Comparison of ENCODE assay signal across 1 cellular context in the genomic region with DNA sequence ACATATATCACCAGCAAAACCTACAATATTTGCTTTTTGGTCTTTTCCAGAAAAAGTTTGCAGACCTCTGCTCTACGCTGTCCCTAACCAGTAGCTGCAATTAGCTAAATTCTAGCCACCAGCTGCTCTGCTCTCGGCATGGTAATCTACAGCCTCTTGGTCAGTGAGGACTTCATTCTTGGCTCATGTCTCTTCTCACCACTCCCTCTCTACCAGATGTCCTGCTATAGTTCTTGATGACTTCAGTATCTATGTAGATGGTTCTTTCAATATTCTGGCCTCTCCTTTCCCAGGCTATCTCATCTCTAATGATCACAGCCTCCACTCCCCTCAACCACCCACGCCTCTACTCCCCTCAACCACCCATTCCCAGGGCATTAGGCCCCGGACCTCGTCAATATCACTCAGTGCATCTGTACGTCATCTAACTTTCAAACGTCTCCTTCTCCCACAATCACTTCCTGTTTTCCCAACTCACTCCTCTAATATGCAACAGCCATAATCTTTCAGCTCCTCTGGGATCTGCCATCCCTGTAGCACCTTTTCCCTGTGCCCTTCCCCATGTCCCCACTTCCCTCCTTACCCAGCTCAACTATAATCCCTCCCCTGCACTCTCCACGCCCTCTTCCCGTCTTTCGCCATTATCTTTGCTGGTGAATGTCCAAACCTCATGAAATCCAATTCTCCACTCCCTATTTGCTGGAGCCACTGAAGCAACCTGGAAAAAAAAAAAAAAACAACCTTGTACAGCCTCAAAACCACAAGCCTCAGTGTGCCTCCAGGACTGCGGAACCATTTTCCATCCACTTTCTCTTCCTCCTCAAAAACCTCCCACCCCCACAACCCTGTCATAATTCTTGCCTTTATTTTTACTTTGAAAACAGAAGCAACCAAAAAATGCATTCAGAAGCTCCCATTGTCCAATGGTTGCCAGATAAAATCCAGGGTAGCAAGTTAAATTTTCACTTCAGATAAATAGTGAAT.
A peak's percentile ranks its signal among the peaks of the same experiment; 100 is the strongest.
TF ChIP-seq lines count a peak whose summit lies in the region.

No MANE protein-coding gene starts in this region.

TF ChIP-seq in K562, 482 proteins besides CTCF, POLR2A, EP300 and RAD21 (continued from another document and continues in another):
- TF ChIP-seq MAFK (IDR thresholded peaks at IDR 0.05; ENCODE audit: low read length) (no peak), EHMT2 (IDR thresholded peaks at IDR 0.05) (peak; percentile 71; the same call in 1 of the 2 replicates), FOSL1 (tag; conservative IDR thresholded peaks at IDR 0.05) (no peak), KAT2B (IDR thresholded peaks at IDR 0.05; ENCODE audit: low read depth, low read length) (no peak), ZSCAN29 (IDR thresholded peaks at IDR 0.05) (no peak), NCOA2 (IDR thresholded peaks at IDR 0.05; ENCODE audit: partially characterized antibody in 2 of 2) (no peak), NFYB (IDR thresholded peaks at IDR 0.05; ENCODE audit: extremely low read depth, insufficient read length) (no peak), CBFA2T3 (IDR thresholded peaks at IDR 0.05) (peak; percentile 47; the same call in 1 of the 2 replicates), CTBP1 (IDR thresholded peaks at IDR 0.05; ENCODE audit: borderline replicate concordance) (no peak; the same call in 1 of the 2 replicates), MXI1 (IDR thresholded peaks at IDR 0.05; ENCODE audit: low read depth, low read length) (no peak), DPF2 (IDR thresholded peaks at IDR 0.05) (peak; percentile 61; the same call in 1 of the 2 replicates), ZNF436 (CRISPR knock-in tag; IDR thresholded peaks at IDR 0.05) (no peak), COPS2 (conservative IDR thresholded peaks at IDR 0.05) (no peak), CEBPB (tag; IDR thresholded peaks at IDR 0.05) (no peak), TCF7L2 (IDR thresholded peaks at IDR 0.05; ENCODE audit: low read depth, low read length) (no peak), KDM2B (CRISPR knock-in tag; IDR thresholded peaks at IDR 0.05) (no peak), WHSC1 (IDR thresholded peaks at IDR 0.05; ENCODE audit: low read length) (no peak), ADNP (tag; IDR thresholded peaks at IDR 0.05) (no peak), NFRKB (IDR thresholded peaks at IDR 0.05; ENCODE audit: low read depth) (peak; percentile 66; the same call in 1 of the 2 replicates), TEAD4 (IDR thresholded peaks at IDR 0.05; ENCODE audit: low read length) (peak; percentile 78; the same call in 1 of the 2 replicates), TEAD4 (CRISPR knock-in tag; IDR thresholded peaks at IDR 0.05; ENCODE audit: borderline replicate concordance) (no peak), SMARCA5 (IDR thresholded peaks at IDR 0.05) (peak; percentile 24; the same call in 1 of the 2 replicates), CBFB (CRISPR knock-in tag; IDR thresholded peaks at IDR 0.05) (no peak), CBX1 (IDR thresholded peaks at IDR 0.05; ENCODE audit: low read depth) (no peak), NFATC3 (IDR thresholded peaks at IDR 0.05) (no peak), GTF2A2 (tag; IDR thresholded peaks at IDR 0.05) (no peak), SRSF1 (IDR thresholded peaks at IDR 0.05; ENCODE audit: low read depth, low read length) (no peak), ZBTB7A (IDR thresholded peaks at IDR 0.05; ENCODE audit: borderline replicate concordance, control insufficient read depth, low read depth, low read length) (no peak), ZNF140 (CRISPR knock-in tag; IDR thresholded peaks at IDR 0.05) (no peak), NEUROD1 (IDR thresholded peaks at IDR 0.05; ENCODE audit: borderline replicate concordance, low read depth, low read length, partially characterized antibody) (no peak), TOE1 (IDR thresholded peaks at IDR 0.05; ENCODE audit: borderline replicate concordance) (no peak), TOE1 (CRISPR knock-in tag; IDR thresholded peaks at IDR 0.05; ENCODE audit: borderline replicate concordance, low read depth) (no peak), ZNF644 (tag; IDR thresholded peaks at IDR 0.05; ENCODE audit: low read depth) (no peak), POLR3G (IDR thresholded peaks at IDR 0.05; ENCODE audit: extremely low read depth, insufficient read length, insufficient replicate concordance) (no peak), ZNF282 (CRISPR knock-in tag; IDR thresholded peaks at IDR 0.05) (no peak), PML (IDR thresholded peaks at IDR 0.05; ENCODE audit: low read length) (no peak)
- TF ChIP-seq, protein P1, sequence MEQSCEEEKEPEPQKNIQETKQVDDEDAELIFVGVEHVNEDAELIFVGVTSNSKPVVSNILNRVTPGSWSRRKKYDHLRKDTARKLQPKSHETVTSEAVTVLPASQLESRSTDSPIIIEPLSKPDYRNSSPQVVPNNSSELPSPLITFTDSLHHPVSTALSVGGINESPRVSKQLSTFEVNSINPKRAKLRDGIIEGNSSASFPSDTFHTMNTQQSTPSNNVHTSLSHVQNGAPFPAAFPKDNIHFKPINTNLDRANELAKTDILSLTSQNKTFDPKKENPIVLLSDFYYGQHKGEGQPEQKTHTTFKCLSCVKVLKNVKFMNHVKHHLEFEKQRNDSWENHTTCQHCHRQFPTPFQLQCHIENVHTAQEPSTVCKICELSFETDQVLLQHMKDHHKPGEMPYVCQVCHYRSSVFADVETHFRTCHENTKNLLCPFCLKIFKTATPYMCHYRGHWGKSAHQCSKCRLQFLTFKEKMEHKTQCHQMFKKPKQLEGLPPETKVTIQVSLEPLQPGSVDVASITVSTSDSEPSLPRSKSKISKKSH (CRISPR knock-in tag; IDR thresholded peaks at IDR 0.05): no peak
- TF ChIP-seq, protein P2, sequence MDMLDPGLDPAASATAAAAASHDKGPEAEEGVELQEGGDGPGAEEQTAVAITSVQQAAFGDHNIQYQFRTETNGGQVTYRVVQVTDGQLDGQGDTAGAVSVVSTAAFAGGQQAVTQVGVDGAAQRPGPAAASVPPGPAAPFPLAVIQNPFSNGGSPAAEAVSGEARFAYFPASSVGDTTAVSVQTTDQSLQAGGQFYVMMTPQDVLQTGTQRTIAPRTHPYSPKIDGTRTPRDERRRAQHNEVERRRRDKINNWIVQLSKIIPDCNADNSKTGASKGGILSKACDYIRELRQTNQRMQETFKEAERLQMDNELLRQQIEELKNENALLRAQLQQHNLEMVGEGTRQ (CRISPR knock-in tag; IDR thresholded peaks at IDR 0.05): no peak
- TF ChIP-seq, protein P3, sequence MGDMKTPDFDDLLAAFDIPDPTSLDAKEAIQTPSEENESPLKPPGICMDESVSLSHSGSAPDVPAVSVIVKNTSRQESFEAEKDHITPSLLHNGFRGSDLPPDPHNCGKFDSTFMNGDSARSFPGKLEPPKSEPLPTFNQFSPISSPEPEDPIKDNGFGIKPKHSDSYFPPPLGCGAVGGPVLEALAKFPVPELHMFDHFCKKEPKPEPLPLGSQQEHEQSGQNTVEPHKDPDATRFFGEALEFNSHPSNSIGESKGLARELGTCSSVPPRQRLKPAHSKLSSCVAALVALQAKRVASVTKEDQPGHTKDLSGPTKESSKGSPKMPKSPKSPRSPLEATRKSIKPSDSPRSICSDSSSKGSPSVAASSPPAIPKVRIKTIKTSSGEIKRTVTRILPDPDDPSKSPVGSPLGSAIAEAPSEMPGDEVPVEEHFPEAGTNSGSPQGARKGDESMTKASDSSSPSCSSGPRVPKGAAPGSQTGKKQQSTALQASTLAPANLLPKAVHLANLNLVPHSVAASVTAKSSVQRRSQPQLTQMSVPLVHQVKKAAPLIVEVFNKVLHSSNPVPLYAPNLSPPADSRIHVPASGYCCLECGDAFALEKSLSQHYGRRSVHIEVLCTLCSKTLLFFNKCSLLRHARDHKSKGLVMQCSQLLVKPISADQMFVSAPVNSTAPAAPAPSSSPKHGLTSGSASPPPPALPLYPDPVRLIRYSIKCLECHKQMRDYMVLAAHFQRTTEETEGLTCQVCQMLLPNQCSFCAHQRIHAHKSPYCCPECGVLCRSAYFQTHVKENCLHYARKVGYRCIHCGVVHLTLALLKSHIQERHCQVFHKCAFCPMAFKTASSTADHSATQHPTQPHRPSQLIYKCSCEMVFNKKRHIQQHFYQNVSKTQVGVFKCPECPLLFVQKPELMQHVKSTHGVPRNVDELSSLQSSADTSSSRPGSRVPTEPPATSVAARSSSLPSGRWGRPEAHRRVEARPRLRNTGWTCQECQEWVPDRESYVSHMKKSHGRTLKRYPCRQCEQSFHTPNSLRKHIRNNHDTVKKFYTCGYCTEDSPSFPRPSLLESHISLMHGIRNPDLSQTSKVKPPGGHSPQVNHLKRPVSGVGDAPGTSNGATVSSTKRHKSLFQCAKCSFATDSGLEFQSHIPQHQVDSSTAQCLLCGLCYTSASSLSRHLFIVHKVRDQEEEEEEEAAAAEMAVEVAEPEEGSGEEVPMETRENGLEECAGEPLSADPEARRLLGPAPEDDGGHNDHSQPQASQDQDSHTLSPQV (IDR thresholded peaks at IDR 0.05): peak; percentile 24; the same call in 1 of the 2 replicates
- TF ChIP-seq, protein P4, sequence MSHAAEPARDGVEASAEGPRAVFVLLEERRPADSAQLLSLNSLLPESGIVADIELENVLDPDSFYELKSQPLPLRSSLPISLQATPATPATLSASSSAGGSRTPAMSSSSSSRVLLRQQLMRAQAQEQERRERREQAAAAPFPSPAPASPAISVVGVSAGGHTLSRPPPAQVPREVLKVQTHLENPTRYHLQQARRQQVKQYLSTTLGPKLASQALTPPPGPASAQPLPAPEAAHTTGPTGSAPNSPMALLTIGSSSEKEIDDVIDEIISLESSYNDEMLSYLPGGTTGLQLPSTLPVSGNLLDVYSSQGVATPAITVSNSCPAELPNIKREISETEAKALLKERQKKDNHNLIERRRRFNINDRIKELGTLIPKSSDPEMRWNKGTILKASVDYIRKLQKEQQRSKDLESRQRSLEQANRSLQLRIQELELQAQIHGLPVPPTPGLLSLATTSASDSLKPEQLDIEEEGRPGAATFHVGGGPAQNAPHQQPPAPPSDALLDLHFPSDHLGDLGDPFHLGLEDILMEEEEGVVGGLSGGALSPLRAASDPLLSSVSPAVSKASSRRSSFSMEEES (CRISPR knock-in tag; IDR thresholded peaks at IDR 0.05): no peak
- TF ChIP-seq, protein P5, sequence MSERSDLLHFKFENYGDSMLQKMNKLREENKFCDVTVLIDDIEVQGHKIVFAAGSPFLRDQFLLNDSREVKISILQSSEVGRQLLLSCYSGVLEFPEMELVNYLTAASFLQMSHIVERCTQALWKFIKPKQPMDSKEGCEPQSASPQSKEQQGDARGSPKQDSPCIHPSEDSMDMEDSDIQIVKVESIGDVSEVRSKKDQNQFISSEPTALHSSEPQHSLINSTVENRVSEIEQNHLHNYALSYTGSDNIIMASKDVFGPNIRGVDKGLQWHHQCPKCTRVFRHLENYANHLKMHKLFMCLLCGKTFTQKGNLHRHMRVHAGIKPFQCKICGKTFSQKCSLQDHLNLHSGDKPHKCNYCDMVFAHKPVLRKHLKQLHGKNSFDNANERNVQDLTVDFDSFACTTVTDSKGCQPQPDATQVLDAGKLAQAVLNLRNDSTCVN (CRISPR knock-in tag; IDR thresholded peaks at IDR 0.05): peak; percentile 61; the same call in 1 of the 2 replicates
- TF ChIP-seq, protein P6, sequence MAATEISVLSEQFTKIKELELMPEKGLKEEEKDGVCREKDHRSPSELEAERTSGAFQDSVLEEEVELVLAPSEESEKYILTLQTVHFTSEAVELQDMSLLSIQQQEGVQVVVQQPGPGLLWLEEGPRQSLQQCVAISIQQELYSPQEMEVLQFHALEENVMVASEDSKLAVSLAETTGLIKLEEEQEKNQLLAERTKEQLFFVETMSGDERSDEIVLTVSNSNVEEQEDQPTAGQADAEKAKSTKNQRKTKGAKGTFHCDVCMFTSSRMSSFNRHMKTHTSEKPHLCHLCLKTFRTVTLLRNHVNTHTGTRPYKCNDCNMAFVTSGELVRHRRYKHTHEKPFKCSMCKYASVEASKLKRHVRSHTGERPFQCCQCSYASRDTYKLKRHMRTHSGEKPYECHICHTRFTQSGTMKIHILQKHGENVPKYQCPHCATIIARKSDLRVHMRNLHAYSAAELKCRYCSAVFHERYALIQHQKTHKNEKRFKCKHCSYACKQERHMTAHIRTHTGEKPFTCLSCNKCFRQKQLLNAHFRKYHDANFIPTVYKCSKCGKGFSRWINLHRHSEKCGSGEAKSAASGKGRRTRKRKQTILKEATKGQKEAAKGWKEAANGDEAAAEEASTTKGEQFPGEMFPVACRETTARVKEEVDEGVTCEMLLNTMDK (IDR thresholded peaks at IDR 0.05; ENCODE audit: borderline replicate concordance, insufficient read depth, low read depth, low read length, poor library complexity, severe bottlenecking): no peak
- TF ChIP-seq, protein P7, sequence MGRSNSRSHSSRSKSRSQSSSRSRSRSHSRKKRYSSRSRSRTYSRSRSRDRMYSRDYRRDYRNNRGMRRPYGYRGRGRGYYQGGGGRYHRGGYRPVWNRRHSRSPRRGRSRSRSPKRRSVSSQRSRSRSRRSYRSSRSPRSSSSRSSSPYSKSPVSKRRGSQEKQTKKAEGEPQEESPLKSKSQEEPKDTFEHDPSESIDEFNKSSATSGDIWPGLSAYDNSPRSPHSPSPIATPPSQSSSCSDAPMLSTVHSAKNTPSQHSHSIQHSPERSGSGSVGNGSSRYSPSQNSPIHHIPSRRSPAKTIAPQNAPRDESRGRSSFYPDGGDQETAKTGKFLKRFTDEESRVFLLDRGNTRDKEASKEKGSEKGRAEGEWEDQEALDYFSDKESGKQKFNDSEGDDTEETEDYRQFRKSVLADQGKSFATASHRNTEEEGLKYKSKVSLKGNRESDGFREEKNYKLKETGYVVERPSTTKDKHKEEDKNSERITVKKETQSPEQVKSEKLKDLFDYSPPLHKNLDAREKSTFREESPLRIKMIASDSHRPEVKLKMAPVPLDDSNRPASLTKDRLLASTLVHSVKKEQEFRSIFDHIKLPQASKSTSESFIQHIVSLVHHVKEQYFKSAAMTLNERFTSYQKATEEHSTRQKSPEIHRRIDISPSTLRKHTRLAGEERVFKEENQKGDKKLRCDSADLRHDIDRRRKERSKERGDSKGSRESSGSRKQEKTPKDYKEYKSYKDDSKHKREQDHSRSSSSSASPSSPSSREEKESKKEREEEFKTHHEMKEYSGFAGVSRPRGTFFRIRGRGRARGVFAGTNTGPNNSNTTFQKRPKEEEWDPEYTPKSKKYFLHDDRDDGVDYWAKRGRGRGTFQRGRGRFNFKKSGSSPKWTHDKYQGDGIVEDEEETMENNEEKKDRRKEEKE (IDR thresholded peaks at IDR 0.05; ENCODE audit: borderline replicate concordance in 1 of 2, control insufficient read depth in 1 of 2, low read depth in 2 of 2, low read length in 1 of 2): no peak
- TF ChIP-seq, protein P8, sequence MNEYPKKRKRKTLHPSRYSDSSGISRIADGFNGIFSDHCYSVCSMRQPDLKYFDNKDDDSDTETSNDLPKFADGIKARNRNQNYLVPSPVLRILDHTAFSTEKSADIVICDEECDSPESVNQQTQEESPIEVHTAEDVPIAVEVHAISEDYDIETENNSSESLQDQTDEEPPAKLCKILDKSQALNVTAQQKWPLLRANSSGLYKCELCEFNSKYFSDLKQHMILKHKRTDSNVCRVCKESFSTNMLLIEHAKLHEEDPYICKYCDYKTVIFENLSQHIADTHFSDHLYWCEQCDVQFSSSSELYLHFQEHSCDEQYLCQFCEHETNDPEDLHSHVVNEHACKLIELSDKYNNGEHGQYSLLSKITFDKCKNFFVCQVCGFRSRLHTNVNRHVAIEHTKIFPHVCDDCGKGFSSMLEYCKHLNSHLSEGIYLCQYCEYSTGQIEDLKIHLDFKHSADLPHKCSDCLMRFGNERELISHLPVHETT (CRISPR knock-in tag; conservative IDR thresholded peaks at IDR 0.05 in 1 of 2, IDR thresholded peaks at IDR 0.05 in 1 of 2): peak in 1 of 2 experiments; percentile 45; a peak in 1 of 4 replicates
